In genomic region chr6:11172501-11173337, GRCh38 we compare ENCODE assay signal across 1 cellular context.
A peak's percentile ranks its signal among the peaks of the same experiment; 100 is the strongest.
TF ChIP-seq lines count a peak whose summit lies in the region.

No MANE protein-coding gene starts in this region.

TF ChIP-seq in HepG2, 621 proteins besides CTCF, POLR2A, EP300 and RAD21 (continued from another document and continues in another):
- TF ChIP-seq KIAA2018 (CRISPR knock-in tag; IDR thresholded peaks at IDR 0.05; ENCODE audit: borderline replicate concordance) (no peak), ZBTB44 (CRISPR knock-in tag; IDR thresholded peaks at IDR 0.05) (no peak), MED13 (CRISPR knock-in tag; IDR thresholded peaks at IDR 0.05) (no peak), MEIS2 (CRISPR knock-in tag; IDR thresholded peaks at IDR 0.05) (no peak), SNAPC2 (CRISPR knock-in tag; IDR thresholded peaks at IDR 0.05) (no peak), ZNF362 (CRISPR knock-in tag; IDR thresholded peaks at IDR 0.05; ENCODE audit: borderline replicate concordance) (no peak), MEF2D (CRISPR knock-in tag; IDR thresholded peaks at IDR 0.05) (no peak), CBX5 (CRISPR knock-in tag; IDR thresholded peaks at IDR 0.05; ENCODE audit: borderline replicate concordance) (0 out of 2 replicates have a peak, but pooled peaks have one; percentile 22), FIP1L1 (IDR thresholded peaks at IDR 0.05; ENCODE audit: borderline replicate concordance, insufficient read depth, low read depth, low read length) (no peak), ELF4 (CRISPR knock-in tag; IDR thresholded peaks at IDR 0.05; ENCODE audit: borderline replicate concordance) (no peak), NONO (IDR thresholded peaks at IDR 0.05) (no peak), NONO (CRISPR knock-in tag; conservative IDR thresholded peaks at IDR 0.05) (no peak), ZFYVE20 (CRISPR knock-in tag; IDR thresholded peaks at IDR 0.05; ENCODE audit: borderline replicate concordance, low read depth) (no peak), GLI4 (CRISPR knock-in tag; IDR thresholded peaks at IDR 0.05; ENCODE audit: borderline replicate concordance) (no peak), ELF3 (CRISPR knock-in tag; IDR thresholded peaks at IDR 0.05) (peak; percentile 56; the same call in 1 of the 2 replicates), ZNF530 (CRISPR knock-in tag; IDR thresholded peaks at IDR 0.05; ENCODE audit: low read depth) (no peak), SRY (CRISPR knock-in tag; IDR thresholded peaks at IDR 0.05) (no peak), SMAD3 (CRISPR knock-in tag; IDR thresholded peaks at IDR 0.05) (peak; percentile 73), ZNF550 (CRISPR knock-in tag; IDR thresholded peaks at IDR 0.05; ENCODE audit: borderline replicate concordance) (no peak), ZNF225 (CRISPR knock-in tag; IDR thresholded peaks at IDR 0.05) (no peak), AKAP8 (CRISPR knock-in tag; IDR thresholded peaks at IDR 0.05) (no peak), ONECUT2 (CRISPR knock-in tag; IDR thresholded peaks at IDR 0.05) (no peak), HNRNPK (IDR thresholded peaks at IDR 0.05; ENCODE audit: low read depth, low read length, poor library complexity, severe bottlenecking) (no peak), GMEB2 (CRISPR knock-in tag; IDR thresholded peaks at IDR 0.05; ENCODE audit: low read depth) (no peak), HNF4G (IDR thresholded peaks at IDR 0.05; ENCODE audit: borderline replicate concordance, low read depth, low read length) (no peak), HNF4G (CRISPR knock-in tag; IDR thresholded peaks at IDR 0.05; ENCODE audit: borderline replicate concordance, low read depth) (no peak), FOSL1 (CRISPR knock-in tag; IDR thresholded peaks at IDR 0.05; ENCODE audit: borderline replicate concordance) (no peak), ZMYM3 (CRISPR knock-in tag; IDR thresholded peaks at IDR 0.05) (0 out of 2 replicates have a peak, but pooled peaks have one; percentile 47), HMG20A (CRISPR knock-in tag; IDR thresholded peaks at IDR 0.05; ENCODE audit: borderline replicate concordance) (peak; percentile 22; the same call in 1 of the 2 replicates), GTF3A (CRISPR knock-in tag; conservative IDR thresholded peaks at IDR 0.05) (no peak), ZNF121 (CRISPR knock-in tag; IDR thresholded peaks at IDR 0.05) (no peak), ZNF841 (CRISPR knock-in tag; IDR thresholded peaks at IDR 0.05; ENCODE audit: borderline replicate concordance) (no peak), ZNF124 (CRISPR knock-in tag; IDR thresholded peaks at IDR 0.05) (0 out of 2 replicates have a peak, but pooled peaks have one; percentile 30), ZBTB3 (CRISPR knock-in tag; IDR thresholded peaks at IDR 0.05; ENCODE audit: borderline replicate concordance, low read depth) (no peak)
- TF ChIP-seq, protein P1, sequence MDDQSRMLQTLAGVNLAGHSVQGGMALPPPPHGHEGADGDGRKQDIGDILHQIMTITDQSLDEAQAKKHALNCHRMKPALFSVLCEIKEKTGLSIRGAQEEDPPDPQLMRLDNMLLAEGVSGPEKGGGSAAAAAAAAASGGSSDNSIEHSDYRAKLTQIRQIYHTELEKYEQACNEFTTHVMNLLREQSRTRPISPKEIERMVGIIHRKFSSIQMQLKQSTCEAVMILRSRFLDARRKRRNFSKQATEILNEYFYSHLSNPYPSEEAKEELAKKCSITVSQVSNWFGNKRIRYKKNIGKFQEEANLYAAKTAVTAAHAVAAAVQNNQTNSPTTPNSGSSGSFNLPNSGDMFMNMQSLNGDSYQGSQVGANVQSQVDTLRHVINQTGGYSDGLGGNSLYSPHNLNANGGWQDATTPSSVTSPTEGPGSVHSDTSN (CRISPR knock-in tag; IDR thresholded peaks at IDR 0.05; ENCODE audit: borderline replicate concordance) = no peak
- TF ChIP-seq, protein P2, sequence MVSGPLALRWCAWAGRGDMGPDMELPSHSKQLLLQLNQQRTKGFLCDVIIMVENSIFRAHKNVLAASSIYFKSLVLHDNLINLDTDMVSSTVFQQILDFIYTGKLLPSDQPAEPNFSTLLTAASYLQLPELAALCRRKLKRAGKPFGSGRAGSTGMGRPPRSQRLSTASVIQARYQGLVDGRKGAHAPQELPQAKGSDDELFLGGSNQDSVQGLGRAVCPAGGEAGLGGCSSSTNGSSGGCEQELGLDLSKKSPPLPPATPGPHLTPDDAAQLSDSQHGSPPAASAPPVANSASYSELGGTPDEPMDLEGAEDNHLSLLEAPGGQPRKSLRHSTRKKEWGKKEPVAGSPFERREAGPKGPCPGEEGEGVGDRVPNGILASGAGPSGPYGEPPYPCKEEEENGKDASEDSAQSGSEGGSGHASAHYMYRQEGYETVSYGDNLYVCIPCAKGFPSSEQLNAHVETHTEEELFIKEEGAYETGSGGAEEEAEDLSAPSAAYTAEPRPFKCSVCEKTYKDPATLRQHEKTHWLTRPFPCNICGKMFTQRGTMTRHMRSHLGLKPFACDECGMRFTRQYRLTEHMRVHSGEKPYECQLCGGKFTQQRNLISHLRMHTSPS (CRISPR knock-in tag; IDR thresholded peaks at IDR 0.05; ENCODE audit: low read depth) = no peak
- TF ChIP-seq, protein P3, sequence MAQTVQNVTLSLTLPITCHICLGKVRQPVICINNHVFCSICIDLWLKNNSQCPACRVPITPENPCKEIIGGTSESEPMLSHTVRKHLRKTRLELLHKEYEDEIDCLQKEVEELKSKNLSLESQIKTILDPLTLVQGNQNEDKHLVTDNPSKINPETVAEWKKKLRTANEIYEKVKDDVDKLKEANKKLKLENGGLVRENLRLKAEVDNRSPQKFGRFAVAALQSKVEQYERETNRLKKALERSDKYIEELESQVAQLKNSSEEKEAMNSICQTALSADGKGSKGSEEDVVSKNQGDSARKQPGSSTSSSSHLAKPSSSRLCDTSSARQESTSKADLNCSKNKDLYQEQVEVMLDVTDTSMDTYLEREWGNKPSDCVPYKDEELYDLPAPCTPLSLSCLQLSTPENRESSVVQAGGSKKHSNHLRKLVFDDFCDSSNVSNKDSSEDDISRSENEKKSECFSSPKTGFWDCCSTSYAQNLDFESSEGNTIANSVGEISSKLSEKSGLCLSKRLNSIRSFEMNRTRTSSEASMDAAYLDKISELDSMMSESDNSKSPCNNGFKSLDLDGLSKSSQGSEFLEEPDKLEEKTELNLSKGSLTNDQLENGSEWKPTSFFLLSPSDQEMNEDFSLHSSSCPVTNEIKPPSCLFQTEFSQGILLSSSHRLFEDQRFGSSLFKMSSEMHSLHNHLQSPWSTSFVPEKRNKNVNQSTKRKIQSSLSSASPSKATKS (CRISPR knock-in tag; IDR thresholded peaks at IDR 0.05) = no peak
- TF ChIP-seq, protein P4, sequence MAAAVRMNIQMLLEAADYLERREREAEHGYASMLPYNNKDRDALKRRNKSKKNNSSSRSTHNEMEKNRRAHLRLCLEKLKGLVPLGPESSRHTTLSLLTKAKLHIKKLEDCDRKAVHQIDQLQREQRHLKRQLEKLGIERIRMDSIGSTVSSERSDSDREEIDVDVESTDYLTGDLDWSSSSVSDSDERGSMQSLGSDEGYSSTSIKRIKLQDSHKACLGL (CRISPR knock-in tag; IDR thresholded peaks at IDR 0.05) = no peak
- TF ChIP-seq, protein P5, sequence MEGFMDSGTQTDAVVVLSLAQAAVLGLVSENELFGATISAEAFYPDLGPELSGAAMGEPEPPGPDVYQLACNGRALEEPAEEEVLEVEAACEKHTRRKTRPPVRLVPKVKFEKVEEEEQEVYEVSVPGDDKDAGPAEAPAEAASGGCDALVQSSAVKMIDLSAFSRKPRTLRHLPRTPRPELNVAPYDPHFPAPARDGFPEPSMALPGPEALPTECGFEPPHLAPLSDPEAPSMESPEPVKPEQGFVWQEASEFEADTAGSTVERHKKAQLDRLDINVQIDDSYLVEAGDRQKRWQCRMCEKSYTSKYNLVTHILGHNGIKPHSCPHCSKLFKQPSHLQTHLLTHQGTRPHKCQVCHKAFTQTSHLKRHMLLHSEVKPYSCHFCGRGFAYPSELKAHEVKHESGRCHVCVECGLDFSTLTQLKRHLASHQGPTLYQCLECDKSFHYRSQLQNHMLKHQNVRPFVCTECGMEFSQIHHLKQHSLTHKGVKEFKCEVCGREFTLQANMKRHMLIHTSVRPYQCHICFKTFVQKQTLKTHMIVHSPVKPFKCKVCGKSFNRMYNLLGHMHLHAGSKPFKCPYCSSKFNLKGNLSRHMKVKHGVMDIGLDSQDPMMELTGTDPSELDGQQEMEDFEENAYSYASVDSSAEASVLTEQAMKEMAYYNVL (CRISPR knock-in tag; IDR thresholded peaks at IDR 0.05; ENCODE audit: borderline replicate concordance) = 0 out of 2 replicates have a peak, but pooled peaks have one; percentile 60
